Comparison of ENCODE assay signal across 1 cellular context in genomic region chr12:105916698-105917059, GRCh38.
TF ChIP-seq lines count a peak whose summit lies in the region.

No MANE protein-coding gene starts in this region.

TF ChIP-seq in IMR-90, 13 proteins besides CTCF, POLR2A, EP300 and RAD21 (continued from another document):
- TF ChIP-seq, protein P1, sequence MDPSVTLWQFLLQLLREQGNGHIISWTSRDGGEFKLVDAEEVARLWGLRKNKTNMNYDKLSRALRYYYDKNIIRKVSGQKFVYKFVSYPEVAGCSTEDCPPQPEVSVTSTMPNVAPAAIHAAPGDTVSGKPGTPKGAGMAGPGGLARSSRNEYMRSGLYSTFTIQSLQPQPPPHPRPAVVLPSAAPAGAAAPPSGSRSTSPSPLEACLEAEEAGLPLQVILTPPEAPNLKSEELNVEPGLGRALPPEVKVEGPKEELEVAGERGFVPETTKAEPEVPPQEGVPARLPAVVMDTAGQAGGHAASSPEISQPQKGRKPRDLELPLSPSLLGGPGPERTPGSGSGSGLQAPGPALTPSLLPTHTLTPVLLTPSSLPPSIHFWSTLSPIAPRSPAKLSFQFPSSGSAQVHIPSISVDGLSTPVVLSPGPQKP (IDR thresholded peaks at IDR 0.05; ENCODE audit: borderline replicate concordance, low read depth, low read length): no peak
- TF ChIP-seq BHLHE40 (IDR thresholded peaks at IDR 0.05; ENCODE audit: low read depth, low read length): no peak
